Comparison of ENCODE assay signal across 27 cellular contexts in genomic region chr6:109701774-109702173, GRCh38. TPM values are rescaled to one million over a fixed set of nuclear protein-coding genes. Genes with fewer than 3 reads are reported as not detected.
DNase-seq lines count a peak whose midpoint lies in the region; ATAC-seq, FAIRE-seq and TF ChIP-seq lines count a peak whose summit lies in the region.
"Had no signal": no experiment of that assay in that cellular context is flagged by ENCODE, and none has a peak within 500 bp of the region (broad histone marks: within the 10 kb centered on the region; RNA-seq: fewer than 3 reads in every experiment).

No MANE protein-coding gene starts in this region.

- intact Hi-C loops in natural killer cell (cut with micrococcal nuclease) (loop anchor here (10.0 kb wide), 3 partner anchors 177 to 483 kb away; partner anchors contain the start of genes CD164 and CDC40), upper lobe of right lung (cut with DNase I) (loop anchor here (10.0 kb wide), 1 partner anchor 693 kb away; no protein-coding TSS in a partner anchor)

- H4K20me1 ChIP-seq in neural progenitor cell (ENCODE audit: low read depth) = no peaks in the 10 kb centered on the region

- no peaks in the 10 kb centered on the region for H3K36me3 ChIP-seq in upper lobe of right lung
- H3K36me3 ChIP-seq in neural progenitor cell = no peaks in the 10 kb centered on the region
- H3K36me3 ChIP-seq in SJCRH30 = no peaks in the 10 kb centered on the region
- H3K36me3 ChIP-seq: breast epithelium, ovary, transverse colon had no signal

- H2AFZ ChIP-seq in neural progenitor cell (replicated peaks) = no peak overlapping the region

- H3K27me3 ChIP-seq in upper lobe of right lung (no peaks in the 10 kb centered on the region), neural progenitor cell (no peaks in the 10 kb centered on the region), SJCRH30 (no peaks in the 10 kb centered on the region)
- H3K27me3 ChIP-seq: breast epithelium, ovary, transverse colon had no signal

- no peak for DNase-seq in natural killer cell
- no peak for DNase-seq in natural killer cell treated with Interleukin-12 subunit alpha and Interleukin-12 subunit beta and Interleukin-15 and Interleukin-18, amount 100 ng/mL, for 72 hours (ENCODE audit: low spot score)
- peak; percentile 81 for DNase-seq in NCI-H82 treated with DMSO at 0.1 percent for 48 hours (lab: John Stamatoyannopoulos, UW; ENCODE audit: unreplicated experiment)
- DNase-seq in amniotic epithelial cell (ENCODE audit: low read depth) = peak; percentile 24
- no peak for DNase-seq in upper lobe of right lung
- no peak for DNase-seq in neural progenitor cell (ENCODE audit: low spot score)
- no peak for DNase-seq in D721Med (ENCODE audit: insufficient read length, low spot score)
- DNase-seq in SJCRH30 = no peak
- DNase-seq: activated CD4-positive, alpha-beta T cell treated with anti-CD3 and anti-CD28 coated beads for 4 hours; activated CD8-positive, alpha-beta T cell treated with anti-CD3 and anti-CD28 coated beads, Interleukin-2, amount 10 ng/mL, durations not matched to agents 7 days and 5 days; activated naive CD4-positive, alpha-beta T cell treated with anti-CD3 and anti-CD28 coated beads, Interleukin-2, amount 10 ng/mL, durations not matched to agents 7 days and 5 days; glutamatergic neuron; Kasumi-1; NCI-H1048; NCI-H2107; NCI-H774; ovary; PC-3; stimulated activated CD4-positive, alpha-beta T cell treated with anti-CD3 and anti-CD28 coated beads, Interleukin-15, amount 100 ng/mL, for 24 hours; stimulated activated CD4-positive, alpha-beta T cell treated with anti-CD3 and anti-CD28 coated beads, Interleukin-4, amount 100 ng/mL, for 4 hours; transverse colon had no signal

- H3K36me3 Mint-ChIP-seq in natural killer cell = no peaks in the 10 kb centered on the region
- no peaks in the 10 kb centered on the region for H3K36me3 Mint-ChIP-seq in natural killer cell treated with Interleukin-12 subunit alpha and Interleukin-12 subunit beta and Interleukin-15 and Interleukin-18, amount 100 ng/mL, for 72 hours
- peaks cover 2% of the 10 kb centered on the region for H3K36me3 Mint-ChIP-seq in neural progenitor cell
- H3K36me3 Mint-ChIP-seq: activated naive CD4-positive, alpha-beta T cell treated with anti-CD3 and anti-CD28 coated beads, Interleukin-2, amount 10 ng/mL, durations not matched to agents 7 days and 5 days had no signal

- H3K4me2 ChIP-seq in neural progenitor cell = no peak overlapping the region

- H3K4me3 Mint-ChIP-seq in natural killer cell (no peak overlapping the region), neural progenitor cell (no peak overlapping the region)
- H3K4me3 Mint-ChIP-seq in natural killer cell treated with Interleukin-12 subunit alpha and Interleukin-12 subunit beta and Interleukin-15 and Interleukin-18, amount 100 ng/mL, for 72 hours = no peak overlapping the region
- H3K4me3 Mint-ChIP-seq: activated CD8-positive, alpha-beta T cell treated with anti-CD3 and anti-CD28 coated beads, Interleukin-2, amount 10 ng/mL, durations not matched to agents 7 days and 5 days; activated naive CD4-positive, alpha-beta T cell treated with anti-CD3 and anti-CD28 coated beads, Interleukin-2, amount 10 ng/mL, durations not matched to agents 7 days and 5 days; nephron; T-helper 2 cell treated with Interferon-gamma antibody and Interleukin-4, amounts not matched to agents 5 μg/mL and 100 μg/mL, for 36 hours had no signal

- no peak overlapping the region for H3K27ac ChIP-seq in upper lobe of right lung
- H3K27ac ChIP-seq in neural progenitor cell = no peak overlapping the region
- H3K27ac ChIP-seq in SJCRH30 = no peak overlapping the region
- H3K27ac ChIP-seq: breast epithelium, ovary, transverse colon had no signal

- H3K9me3 ChIP-seq in upper lobe of right lung (no peaks in the 10 kb centered on the region), neural progenitor cell (ENCODE audit: low read depth) (no peaks in the 10 kb centered on the region), SJCRH30 (replicated peaks) (no peaks in the 10 kb centered on the region)
- H3K9me3 ChIP-seq: breast epithelium, ovary, transverse colon had no signal

- H3K27ac Mint-ChIP-seq in natural killer cell = peak overlapping the region; percentile 29 to 31
- H3K27ac Mint-ChIP-seq in natural killer cell treated with Interleukin-12 subunit alpha and Interleukin-12 subunit beta and Interleukin-15 and Interleukin-18, amount 100 ng/mL, for 72 hours = peak overlapping the region in 1 of 2 donors; percentile 3
- no peak overlapping the region for H3K27ac Mint-ChIP-seq in neural progenitor cell
- H3K27ac Mint-ChIP-seq: activated CD8-positive, alpha-beta T cell treated with anti-CD3 and anti-CD28 coated beads, Interleukin-2, amount 10 ng/mL, durations not matched to agents 7 days and 5 days; activated naive CD4-positive, alpha-beta T cell treated with anti-CD3 and anti-CD28 coated beads, Interleukin-2, amount 10 ng/mL, durations not matched to agents 7 days and 5 days; nephron; T-helper 2 cell treated with Interferon-gamma antibody and Interleukin-4, amounts not matched to agents 5 μg/mL and 100 μg/mL, for 36 hours had no signal

- ATAC-seq in natural killer cell (no peak), upper lobe of right lung (peak; percentile 57)
- ATAC-seq in natural killer cell treated with Interleukin-12 subunit alpha and Interleukin-12 subunit beta and Interleukin-15 and Interleukin-18, amount 100 ng/mL, for 72 hours = no peak
- ATAC-seq: activated CD8-positive, alpha-beta T cell treated with anti-CD3 and anti-CD28 coated beads, Interleukin-2, amount 10 ng/mL, durations not matched to agents 7 days and 5 days; GM12878; HCT116; PC-3 had no signal

- H3K79me2 ChIP-seq in neural progenitor cell (ENCODE audit: low read depth) = peaks cover 3% of the 10 kb centered on the region

- no peak overlapping the region for H3K9ac ChIP-seq in neural progenitor cell

- H3K4me1 Mint-ChIP-seq in natural killer cell = peaks cover 57% of the 10 kb centered on the region in 2 donors
- H3K4me1 Mint-ChIP-seq in natural killer cell treated with Interleukin-12 subunit alpha and Interleukin-12 subunit beta and Interleukin-15 and Interleukin-18, amount 100 ng/mL, for 72 hours (ENCODE audit: low read depth in 2 of 2) = peaks cover 40 to 47% of the 10 kb centered on the region in 2 donors
- H3K4me1 Mint-ChIP-seq in neural progenitor cell = no peaks in the 10 kb centered on the region
- H3K4me1 Mint-ChIP-seq: nephron had no signal

- no peaks in the 10 kb centered on the region for H3K27me3 Mint-ChIP-seq in natural killer cell (ENCODE audit: low read depth in 2 of 2)
- H3K27me3 Mint-ChIP-seq in natural killer cell treated with Interleukin-12 subunit alpha and Interleukin-12 subunit beta and Interleukin-15 and Interleukin-18, amount 100 ng/mL, for 72 hours = no peaks in the 10 kb centered on the region
- no peaks in the 10 kb centered on the region for H3K27me3 Mint-ChIP-seq in neural progenitor cell (ENCODE audit: insufficient read depth, low read depth)
- H3K27me3 Mint-ChIP-seq: activated naive CD4-positive, alpha-beta T cell treated with anti-CD3 and anti-CD28 coated beads, Interleukin-2, amount 10 ng/mL, durations not matched to agents 7 days and 5 days had no signal

- H3F3A ChIP-seq in neural progenitor cell (ENCODE audit: low read depth) = no peaks in the 10 kb centered on the region

- H3K4me1 ChIP-seq in upper lobe of right lung (peaks cover 11% of the 10 kb centered on the region), neural progenitor cell (peaks cover 6% of the 10 kb centered on the region), SJCRH30 (no peaks in the 10 kb centered on the region)
- H3K4me1 ChIP-seq: breast epithelium had no signal

- H3K9me3 Mint-ChIP-seq in natural killer cell = no peaks in the 10 kb centered on the region
- no peaks in the 10 kb centered on the region for H3K9me3 Mint-ChIP-seq in natural killer cell treated with Interleukin-12 subunit alpha and Interleukin-12 subunit beta and Interleukin-15 and Interleukin-18, amount 100 ng/mL, for 72 hours
- no peaks in the 10 kb centered on the region for H3K9me3 Mint-ChIP-seq in neural progenitor cell
- H3K9me3 Mint-ChIP-seq: activated naive CD4-positive, alpha-beta T cell treated with anti-CD3 and anti-CD28 coated beads, Interleukin-2, amount 10 ng/mL, durations not matched to agents 7 days and 5 days; nephron; T-helper 2 cell treated with Interferon-gamma antibody and Interleukin-4, amounts not matched to agents 5 μg/mL and 100 μg/mL, for 36 hours had no signal

- TF ChIP-seq CTCF in natural killer cell (IDR thresholded peaks at IDR 0.05) (no peak), upper lobe of right lung (IDR thresholded peaks at IDR 0.05) (no peak), neural progenitor cell (IDR thresholded peaks at IDR 0.05) (no peak), D721Med (IDR thresholded peaks at IDR 0.05; ENCODE audit: insufficient read depth, missing control alignments) (no peak)

- FAIRE-seq in D721Med (lab: Jason Lieb, UNC) = no peak
- FAIRE-seq: endothelial cell of umbilical vein, GM12878 had no signal

- no peak overlapping the region for H3K4me3 ChIP-seq in upper lobe of right lung
- no peak overlapping the region for H3K4me3 ChIP-seq in neural progenitor cell
- no peak overlapping the region for H3K4me3 ChIP-seq in SJCRH30
- H3K4me3 ChIP-seq: breast epithelium, GM12878, ovary, transverse colon had no signal

RNA-seq across cellular contexts. Expression of gene FIG4, which starts 10.7 kb away (rescaled TPM):
- total RNA-seq in natural killer cell (10 to 100 TPM; 15.7 to 38.5 (median 20.7) TPM), upper lobe of right lung (31.3 TPM), neural progenitor cell (ENCODE audit: low replicate concordance) (30.9 and 51.3 TPM in 2 replicates)
- 10 to 100 TPM in 1 of 2 donors, 1 to 10 TPM in 1; 9.4 to 19.4 TPM for total RNA-seq in natural killer cell treated with Interleukin-12 subunit alpha and Interleukin-12 subunit beta and Interleukin-15 and Interleukin-18, amount 100 ng/mL, for 72 hours
- 5.6 and 6.5 TPM in 2 replicates for total RNA-seq in SJCRH30 (2014; rRNA removed; shearing (Covaris generic))

RNA-seq across cellular contexts. Expression of gene AK9, which starts 10.8 kb away (rescaled TPM):
- total RNA-seq in natural killer cell (10 to 100 TPM; 14.0 to 19.2 (median 14.2) TPM), upper lobe of right lung (8.8 TPM), neural progenitor cell (ENCODE audit: low replicate concordance) (7.2 and 8.2 TPM in 2 replicates)
- 1 to 10 TPM; 7.3 to 8.4 TPM for total RNA-seq in natural killer cell treated with Interleukin-12 subunit alpha and Interleukin-12 subunit beta and Interleukin-15 and Interleukin-18, amount 100 ng/mL, for 72 hours
- total RNA-seq in SJCRH30 (2014; rRNA removed; shearing (Covaris generic)) = 3.2 and 3.8 TPM in 2 replicates

Comparison
In these comparisons a context has a peak if more than half of its experiments do, and no peak if none do; other contexts are left out.
1. DNase-seq: peak in NCI-H82 treated with DMSO at 0.1 percent for 48 hours (single experiment) and amniotic epithelial cell (single experiment); none in natural killer cell (single experiment), natural killer cell treated with Interleukin-12 subunit alpha and Interleukin-12 subunit beta and Interleukin-15 and Interleukin-18, amount 100 ng/mL, for 72 hours (single experiment), upper lobe of right lung (single experiment), neural progenitor cell (single experiment), D721Med (single experiment) and SJCRH30 (0 of 2).